In the genomic region with DNA sequence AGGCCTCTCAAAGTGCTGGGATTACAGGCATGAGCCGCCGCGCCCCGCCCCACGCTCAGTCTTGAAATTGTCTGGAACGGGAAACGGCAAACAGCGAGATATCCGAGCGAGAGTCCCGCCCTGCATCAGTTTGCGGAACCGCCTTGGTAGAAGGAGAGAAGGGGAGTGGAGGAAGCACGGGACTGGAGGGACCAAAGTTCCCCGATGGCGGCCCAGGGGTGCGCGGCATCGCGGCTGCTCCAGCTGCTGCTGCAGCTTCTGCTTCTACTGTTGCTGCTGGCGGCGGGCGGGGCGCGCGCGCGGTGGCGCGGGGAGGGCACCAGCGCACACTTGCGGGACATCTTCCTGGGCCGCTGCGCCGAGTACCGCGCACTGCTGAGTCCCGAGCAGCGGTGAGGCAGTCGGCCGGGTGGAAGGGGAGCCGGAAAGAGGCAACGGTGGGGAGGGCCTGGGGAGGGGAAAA, we compare ENCODE assay signal across 8 cellular contexts. TPM values are rescaled to one million over a fixed set of nuclear protein-coding genes. Genes with fewer than 3 reads are reported as not detected.
DNase-seq lines count a peak whose midpoint lies in the region; ATAC-seq and TF ChIP-seq lines count a peak whose summit lies in the region.

A gene with protein sequence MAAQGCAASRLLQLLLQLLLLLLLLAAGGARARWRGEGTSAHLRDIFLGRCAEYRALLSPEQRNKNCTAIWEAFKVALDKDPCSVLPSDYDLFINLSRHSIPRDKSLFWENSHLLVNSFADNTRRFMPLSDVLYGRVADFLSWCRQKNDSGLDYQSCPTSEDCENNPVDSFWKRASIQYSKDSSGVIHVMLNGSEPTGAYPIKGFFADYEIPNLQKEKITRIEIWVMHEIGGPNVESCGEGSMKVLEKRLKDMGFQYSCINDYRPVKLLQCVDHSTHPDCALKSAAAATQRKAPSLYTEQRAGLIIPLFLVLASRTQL (plus strand): TSS at position 125 of the 463 bp plus-strand sequence. CDS start 80 bp downstream, at position 205.

- H3K36me3 Mint-ChIP-seq in chondrocyte (ENCODE audit: low read depth): peaks cover 3% of the 10 kb centered on the region

- H3K9me3 Mint-ChIP-seq in chondrocyte (ENCODE audit: low read depth): peaks cover 2% of the 10 kb centered on the region

- H3K27ac Mint-ChIP-seq in chondrocyte (ENCODE audit: unreplicated experiment): no peak within 1 kb of the TSS

- TF ChIP-seq CTCF in GM13976 (IDR thresholded peaks at IDR 0.05; ENCODE audit: borderline replicate concordance, control extremely low read depth, extremely low read depth, insufficient read depth, missing control alignments) (no peak), chondrocyte (IDR thresholded peaks at IDR 0.05) (no peak)

- H3K4me1 Mint-ChIP-seq in chondrocyte (ENCODE audit: low read depth): peaks cover 13% of the 10 kb centered on the region

- H3K27me3 Mint-ChIP-seq in chondrocyte (ENCODE audit: low read depth): no peaks in the 10 kb centered on the region

- no peak within 1 kb of the TSS for H3K4me3 Mint-ChIP-seq in chondrocyte (ENCODE audit: unreplicated experiment)

- DNase-seq in GM13976 (ENCODE audit: low spot score): peak; percentile 61
- DNase-seq in activated CD4-positive, CD25-positive, alpha-beta regulatory T cell (lab: John Stamatoyannopoulos, UW): peak; percentile 2 to 25 (median 7)
- DNase-seq in chondrocyte (ENCODE audit: low spot score): peak; percentile 86
- DNase-seq in kidney glomerular epithelial cell (lab: John Stamatoyannopoulos, UW): peak; percentile 27
- peak; percentile 53 for DNase-seq in stimulated activated CD4-positive, alpha-beta T cell treated with anti-CD3 and anti-CD28 coated beads, Interleukin-4, amount 100 ng/mL, for 1 hour
- no peak for DNase-seq in D341Med (ENCODE audit: low spot score)
- no peak for DNase-seq in NCI-H345 treated with DMSO at 0.1 percent for 48 hours (lab: John Stamatoyannopoulos, UW; ENCODE audit: unreplicated experiment)

- in situ Hi-C loops in GM13976 (cut with MboI; ENCODE audit: low sequenced_read_pairs, unreplicated experiment): no loop called here

- ATAC-seq in HG03280 (IDR thresholded peaks at IDR 0.05; ENCODE audit: unreplicated experiment): peak; percentile 56

RNA-seq across cellular contexts. Expression of the gene that starts here (rescaled TPM):
- 0.45 TPM in 1 of 3 replicates, not detected in the others for total RNA-seq in chondrocyte

Comparison
In these comparisons a context has a peak if more than half of its experiments do, and no peak if none do; other contexts are left out.
1. Peak in DNase-seq in chondrocyte; RNA of the gene not detected or under 1 TPM.
2. DNase-seq: peak in GM13976 (single experiment), activated CD4-positive, CD25-positive, alpha-beta regulatory T cell (4 of 4), kidney glomerular epithelial cell (single experiment) and stimulated activated CD4-positive, alpha-beta T cell treated with anti-CD3 and anti-CD28 coated beads, Interleukin-4, amount 100 ng/mL, for 1 hour (single experiment); none in D341Med (single experiment) and NCI-H345 treated with DMSO at 0.1 percent for 48 hours (single experiment).